1 cellular context compared by ENCODE assay signal in the genomic region with DNA sequence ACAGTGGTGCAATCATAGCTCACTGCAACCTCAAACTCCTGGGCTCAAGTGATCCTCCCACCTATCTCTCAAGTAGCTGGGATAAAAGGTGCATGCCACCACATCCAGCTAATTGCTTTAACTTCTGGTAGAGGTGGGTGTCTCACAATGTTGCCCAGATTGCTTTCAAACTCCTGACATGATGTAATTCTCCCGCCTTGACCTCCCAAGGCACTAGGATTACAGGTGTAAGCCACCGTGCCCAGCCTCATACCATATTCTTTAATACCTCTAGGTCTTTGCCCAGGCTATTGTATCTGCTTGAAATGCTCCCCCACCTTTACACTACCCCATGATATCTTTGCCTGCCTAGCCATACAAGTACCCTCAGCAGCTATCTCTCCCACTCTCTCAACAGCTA.
TF ChIP-seq lines count a peak whose summit lies in the region.

No MANE protein-coding gene starts in this region.

TF ChIP-seq in WTC11, 78 proteins besides CTCF, POLR2A, EP300 and RAD21 (continued from another document):
- no peak for TF ChIP-seq ZMAT4 (CRISPR knock-in tag; IDR thresholded peaks at IDR 0.05)
- no peak for TF ChIP-seq GTF2I (CRISPR knock-in tag; conservative IDR thresholded peaks at IDR 0.05)
- TF ChIP-seq PRRX2 (CRISPR knock-in tag; IDR thresholded peaks at IDR 0.05), result no peak
- no peak for TF ChIP-seq E2F5 (CRISPR knock-in tag; IDR thresholded peaks at IDR 0.05)
